ENCODE assay signal across 1 cellular context in genomic region chr12:121535150-121536057, GRCh38.
TF ChIP-seq lines count a peak whose summit lies in the region.

No MANE protein-coding gene starts in this region.

TF ChIP-seq in GM23338, 12 proteins besides CTCF, POLR2A, EP300 and RAD21 (continued from another document):
- TF ChIP-seq JUNB (IDR thresholded peaks at IDR 0.05; ENCODE audit: unreplicated experiment) (no peak), ETS1 (IDR thresholded peaks at IDR 0.05) (no peak), EZH2phosphoT487 (IDR thresholded peaks at IDR 0.05; ENCODE audit: unreplicated experiment) (no peak)
